9 cellular contexts compared by ENCODE assay signal in genomic region chrX:51614353-51614752, GRCh38. TPM values are rescaled to one million over a fixed set of nuclear protein-coding genes. Genes with fewer than 3 reads are reported as not detected.
A peak's percentile ranks its signal among the peaks of the same experiment; 100 is the strongest.
DNase-seq lines count a peak whose midpoint lies in the region; ATAC-seq, FAIRE-seq and TF ChIP-seq lines count a peak whose summit lies in the region.
"Had no signal": no experiment of that assay in that cellular context is flagged by ENCODE, and none has a peak within 500 bp of the region (broad histone marks: within the 10 kb centered on the region; RNA-seq: fewer than 3 reads in every experiment).

No MANE protein-coding gene starts in this region.

- H3K36me3 ChIP-seq in GM12878 (ENCODE audit: control insufficient read depth in 2 of 2, insufficient read depth in 2 of 2, low read length in 1 of 2) (no peaks in the 10 kb centered on the region), lower lobe of right lung (no peaks in the 10 kb centered on the region)

- no peaks in the 10 kb centered on the region for H4K20me1 ChIP-seq in GM12878 (ENCODE audit: control insufficient read depth, insufficient read depth)

- CTCF ChIA-PET in GM12878 (lab: Yijun Ruan, JAX) = interaction anchor here (1.0 to 1.5 kb wide), 3 partner anchors 127 to 647 kb away, joined by 3 to 5 read pairs (median 5); no protein-coding TSS in a partner anchor

- in situ Hi-C loops in GM12878 (cut with MboI) = loop anchor here (10.0 kb wide), 1 partner anchor 650 kb away; no protein-coding TSS in a partner anchor

- H3K79me2 ChIP-seq in GM12878 (ENCODE audit: control insufficient read depth, insufficient read depth, low read length) = no peaks in the 10 kb centered on the region

- FAIRE-seq in GM12878 (lab: Jason Lieb, UNC) = no peak

- POLR2A ChIA-PET in GM12878 (lab: Charles Lee) = no interaction called here

- H3K4me3 ChIP-seq in GM12878 = no peak overlapping the region
- no peak overlapping the region for H3K4me3 ChIP-seq in lower lobe of right lung

- TF ChIP-seq EP300 in GM12878 (IDR thresholded peaks at IDR 0.05; ENCODE audit: borderline replicate concordance in 1 of 2, control insufficient read depth in 1 of 2, low read depth in 2 of 2, low read length in 2 of 2) = no peak

- intact Hi-C loops in GM12878 (cut with micrococcal nuclease; ENCODE audit: unreplicated experiment) = loop anchor here (1.0 kb wide), 2 partner anchors 246 to 647 kb away; no protein-coding TSS in a partner anchor
- intact Hi-C loops in lower lobe of right lung (cut with DNase I) = no loop called here

- H3K27me3 ChIP-seq in GM12878 (replicated peaks in 1 of 2; ENCODE audit: control insufficient read depth in 2 of 2, insufficient read depth in 2 of 2, low read length in 1 of 2) (no peaks in the 10 kb centered on the region), lower lobe of right lung (ENCODE audit: low read depth) (no peaks in the 10 kb centered on the region)

- no peak overlapping the region for H2AFZ ChIP-seq in GM12878 (ENCODE audit: control insufficient read depth, low read depth, low read length)

- SMC1A ChIA-PET in GM12878 (lab: Charles Lee; ENCODE audit: uncharacterized antibody, unreplicated experiment) = interaction anchor here (2.0 kb wide), 1 partner anchor 247 kb away, joined by 4 read pairs; no protein-coding TSS in a partner anchor

- RAD21 ChIA-PET in GM12878 (lab: Charles Lee; ENCODE audit: unreplicated experiment) = no interaction called here

- ATAC-seq in GM12878 (peak; percentile 66), lower lobe of right lung (no peak), HG03196 (IDR thresholded peaks at IDR 0.05; ENCODE audit: unreplicated experiment) (no peak)

- no peaks in the 10 kb centered on the region for H3K9me3 ChIP-seq in GM12878 (replicated peaks; ENCODE audit: control insufficient read depth, insufficient read depth, low read length)
- H3K9me3 ChIP-seq in lower lobe of right lung = no peaks in the 10 kb centered on the region

- H3K4me1 ChIP-seq in GM12878 (ENCODE audit: control insufficient read depth, insufficient read depth, low read length) = no peaks in the 10 kb centered on the region
- H3K4me1 ChIP-seq in lower lobe of right lung = no peaks in the 10 kb centered on the region

- no peak overlapping the region for H3K27ac ChIP-seq in GM12878 (ENCODE audit: control insufficient read depth, insufficient read depth)
- no peak overlapping the region for H3K27ac ChIP-seq in lower lobe of right lung

- peak; percentile 79 for TF ChIP-seq RAD21 in GM12878 (IDR thresholded peaks at IDR 0.05; ENCODE audit: insufficient read depth, low read depth, low read length)

- peak; percentile 33 for TF ChIP-seq CTCF in GM10266 (IDR thresholded peaks at IDR 0.05; ENCODE audit: control insufficient read depth, insufficient read depth, low read depth, missing control alignments)
- peak; percentile 47 to 60 (median 60); a peak in 5 of 6 replicates for TF ChIP-seq CTCF in GM12878 (IDR thresholded peaks at IDR 0.05 in 2 of 3, conservative IDR thresholded peaks at IDR 0.05 in 1 of 3; ENCODE audit: control insufficient read depth in 2 of 3, extremely low read depth in 1 of 3, insufficient read depth in 1 of 3, low read depth in 3 of 3, low read length in 3 of 3)
- TF ChIP-seq CTCF in lower lobe of right lung (IDR thresholded peaks at IDR 0.05) = peak; percentile 41

- BruUV-seq in GM12878 (replicated peaks; lab: Mats Ljungman, UMichigan) = no TSS peak

- 2% methylated on average over 6 of the region's 6 CpGs for WGBS in GM12878 (ENCODE audit: insufficient coverage, insufficient replicate concordance, low lambda C conversion rate, missing lambda C conversion rate)

- DNase-seq in AG08395 (ENCODE audit: low spot score) = peak; percentile 49
- peak; percentile 16 for DNase-seq in GM10266 (ENCODE audit: extremely low spot score)
- peak; percentile 4 for DNase-seq in NCI-H1092 (lab: John Stamatoyannopoulos, UW)
- DNase-seq in GM12878 (ENCODE audit: low read depth, low spot score) = no peak
- no peak for DNase-seq in lower lobe of right lung
- DNase-seq in KG1 (lab: John Stamatoyannopoulos, UW) = no peak
- DNase-seq in activated CD8-positive, alpha-beta memory T cell treated with anti-CD3 and anti-CD28 coated beads, Interleukin-2, amount 50 U/mL, for 4 hours = no peak

- H3K9ac ChIP-seq in GM12878 (ENCODE audit: control insufficient read depth, insufficient read depth, low read length) = no peak overlapping the region

- H3K4me2 ChIP-seq in GM12878 (ENCODE audit: control insufficient read depth, insufficient read depth) = no peak overlapping the region

- TF ChIP-seq POLR2A in GM12878 (IDR thresholded peaks at IDR 0.05; ENCODE audit: low read depth, low read length) = no peak

TF ChIP-seq in GM12878, 131 proteins besides CTCF, POLR2A, EP300 and RAD21:
- TF ChIP-seq GATAD2B (conservative IDR thresholded peaks at IDR 0.05; ENCODE audit: low read depth) (no peak), MLLT1 (IDR thresholded peaks at IDR 0.05) (no peak), SMC3 (IDR thresholded peaks at IDR 0.05; ENCODE audit: borderline replicate concordance, low read length) (peak; percentile 61; the same call in 1 of the 2 replicates)

RNA-seq across cellular contexts. Expression of gene CENPVL3, which starts 4.4 kb away (rescaled TPM):
- total RNA-seq in GM12878 (2013; cell fraction: nucleolus; rRNA removed) = not detected in 2 replicates
- total RNA-seq in GM12878 (2014; rRNA removed) (not detected in 2 replicates), GM12878 (2014; rRNA removed; fragmentation: Illumina TruSeq; extraction: Trizol) (not detected in 2 replicates), GM12878 (2021) (not detected in 2 replicates), lower lobe of right lung (not detected)
- polyA plus RNA-seq in GM12878 (2011; ENCODE audit: low read depth) = not detected
- polyA plus RNA-seq in GM12878 (2011; rRNA removed) (not detected in 2 replicates), GM12878 (2014; fragmentation: Illumina TruSeq; extraction: Trizol) (not detected in 2 replicates), GM12878 (2014; fragmentation: Nextera tagmentation; extraction: Ambion mirVana) (not detected), GM12878 (2014; rRNA removed) (not detected in 2 replicates), GM12878 (2016; fragmentation: Nextera tagmentation; extraction: Ambion mirVana) (not detected)
- not detected in 2 replicates for polyA plus RNA-seq in GM12878 (2011; cell fraction: cytosol; rRNA removed)
- polyA plus RNA-seq in GM12878 (2011; cell fraction: nucleus; rRNA removed) = not detected in 2 replicates
- polyA plus RNA-seq in GM12878 (2012) = not detected in 2 replicates
- polyA minus RNA-seq in GM12878 (2011; rRNA and poly(A)+ RNA removed) = not detected in 2 replicates
- not detected in 2 replicates for polyA minus RNA-seq in GM12878 (2011; cell fraction: cytosol; rRNA and poly(A)+ RNA removed)
- polyA minus RNA-seq in GM12878 (2011; cell fraction: nucleus; rRNA and poly(A)+ RNA removed) = not detected in 2 replicates
- total RNA-seq: glomerular endothelial cell had no signal

Comparison
In these comparisons a context has a peak if more than half of its experiments do, and no peak if none do; other contexts are left out.
1. DNase-seq: peak in AG08395 (single experiment), GM10266 (single experiment) and NCI-H1092 (single experiment); none in GM12878 (single experiment), lower lobe of right lung (single experiment), KG1 (single experiment) and activated CD8-positive, alpha-beta memory T cell treated with anti-CD3 and anti-CD28 coated beads, Interleukin-2, amount 50 U/mL, for 4 hours (single experiment).
2. Peak in every context shown above with its lines, with median percentiles within 50 percentile points of each other: CTCF ChIP-seq.